13 cellular contexts compared by ENCODE assay signal in the genomic region with DNA sequence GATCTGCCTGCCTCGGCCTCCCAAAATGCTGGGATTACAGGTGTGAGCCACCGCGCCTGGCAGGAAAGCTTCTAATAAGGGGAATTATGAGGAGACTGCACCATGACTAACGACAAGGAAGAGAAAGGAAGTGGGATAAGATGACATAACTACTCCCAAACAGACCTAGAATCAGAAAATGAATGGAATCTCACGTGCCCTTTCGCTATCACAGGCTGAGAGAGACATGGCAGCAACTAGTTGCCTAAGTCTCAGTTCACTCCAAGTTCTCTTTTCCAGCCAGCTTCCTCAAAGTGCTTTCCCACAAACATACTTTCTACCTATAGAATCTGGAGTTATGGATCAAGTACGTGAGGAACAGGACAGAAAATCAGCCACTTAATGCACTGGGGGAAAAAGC. TPM values are rescaled to one million over a fixed set of nuclear protein-coding genes. Genes with fewer than 3 reads are reported as not detected.
DNase-seq lines count a peak whose midpoint lies in the region; ATAC-seq, FAIRE-seq and TF ChIP-seq lines count a peak whose summit lies in the region.
"Had no signal": no experiment of that assay in that cellular context is flagged by ENCODE, and none has a peak within 500 bp of the region (broad histone marks: within the 10 kb centered on the region; RNA-seq: fewer than 3 reads in every experiment).

No MANE protein-coding gene starts in this region.

- CTCF ChIA-PET in PC-9 (lab: Charles Lee) = no interaction called here
- CTCF ChIA-PET in endothelial cell of umbilical vein (lab: Charles Lee) = interaction anchor here (0.8 to 5.9 kb wide), 6 partner anchors 9 to 24 kb away, joined by 3 to 103 read pairs (median 3); no protein-coding TSS in a partner anchor

- peaks cover 35% of the 10 kb centered on the region for H3K4me1 Mint-ChIP-seq in T-helper 2 cell treated with Interferon-gamma antibody and Interleukin-4, amounts not matched to agents 5 μg/mL and 100 μg/mL, for 36 hours (ENCODE audit: low read depth)

- H3K27ac ChIP-seq in PC-9 (no peak overlapping the region), endothelial cell of umbilical vein (ENCODE audit: insufficient read depth, low read depth, low read length) (no peak overlapping the region), psoas muscle (peak overlapping the region; percentile 96)

- H3K4me2 ChIP-seq in PC-9 = peak overlapping the region; percentile 90
- peak overlapping the region; percentile 79 for H3K4me2 ChIP-seq in endothelial cell of umbilical vein (ENCODE audit: insufficient read depth, low read length)

- TF ChIP-seq CTCF in PC-9 (conservative IDR thresholded peaks at IDR 0.05) (no peak), endothelial cell of umbilical vein (IDR thresholded peaks at IDR 0.05; ENCODE audit: extremely low read depth in 1 of 2, insufficient read depth in 1 of 2, low read depth in 1 of 2, low read length in 2 of 2) (no peak), psoas muscle (IDR thresholded peaks at IDR 0.05) (no peak)

- H3K9me1 ChIP-seq in endothelial cell of umbilical vein (replicated peaks; ENCODE audit: control insufficient read depth, extremely low read depth, insufficient read depth, low read length) = no peaks in the 10 kb centered on the region

- H2AFZ ChIP-seq in PC-9 (no peak overlapping the region), endothelial cell of umbilical vein (ENCODE audit: low read depth, low read length) (no peak overlapping the region)

- H3K9me3 Mint-ChIP-seq in T-helper 2 cell treated with Interferon-gamma antibody and Interleukin-4, amounts not matched to agents 5 μg/mL and 100 μg/mL, for 36 hours = no peaks in the 10 kb centered on the region

- H3K27me3 ChIP-seq in PC-9 (ENCODE audit: insufficient read depth, low read depth) (no peaks in the 10 kb centered on the region), endothelial cell of umbilical vein (ENCODE audit: control insufficient read depth in 2 of 2, insufficient read depth in 2 of 2, low read length in 2 of 2) (no peaks in the 10 kb centered on the region), psoas muscle (ENCODE audit: insufficient read depth in 3 of 3, low read length in 2 of 3) (no peaks in the 10 kb centered on the region)
- H3K27me3 ChIP-seq: testis had no signal

- intact Hi-C loops in PC-9 (cut with micrococcal nuclease; ENCODE audit: unreplicated experiment) = no loop called here
- intact Hi-C loops in endothelial cell of umbilical vein (cut with micrococcal nuclease) = loop anchor here (5.0 kb wide), 1 partner anchor 128 kb away; a partner anchor contains a TSS
- intact Hi-C loops in psoas muscle (cut with DNase I) = loop anchor here in 1 of 2 donors (5.0 kb wide), 1 partner anchor 43 kb away; a partner anchor contains a TSS

- no peak for DNase-seq in T-helper 2 cell treated with Interferon-gamma antibody and Interleukin-4, amounts not matched to agents 5 μg/mL and 100 μg/mL, for 36 hours (ENCODE audit: low spot score)
- DNase-seq in T-helper 2 cell (no peak), PC-9 (no peak), endothelial cell of umbilical vein (ENCODE audit: low read depth, low spot score) (no peak), psoas muscle (no peak)
- DNase-seq in stimulated activated CD4-positive, alpha-beta T cell treated with anti-CD3 and anti-CD28 coated beads, Interleukin-4, amount 100 ng/mL, for 1 hour = no peak
- DNase-seq: NCI-H1694 treated with DMSO at 0.1 percent for 48 hours; stimulated activated CD4-positive, alpha-beta T cell treated with anti-CD3 and anti-CD28 coated beads, Interleukin-2, amount 100 ng/mL, for 48 hours; testis had no signal

- peaks cover 27% of the 10 kb centered on the region for H3K79me2 ChIP-seq in PC-9 (ENCODE audit: low read depth)
- H3K79me2 ChIP-seq in endothelial cell of umbilical vein (ENCODE audit: control insufficient read depth, insufficient read depth, low read length) = peaks cover 30% of the 10 kb centered on the region

- H3F3A ChIP-seq in PC-9 (ENCODE audit: insufficient read depth, low read depth) = peaks cover 6% of the 10 kb centered on the region; the same call in 1 of the 2 replicates

- H3K4me1 ChIP-seq in PC-9 (replicated peaks; ENCODE audit: insufficient read depth) (peaks cover 20% of the 10 kb centered on the region), endothelial cell of umbilical vein (ENCODE audit: control insufficient read depth, extremely low read depth, insufficient read depth, low read length) (peaks cover 22% of the 10 kb centered on the region), psoas muscle (peaks cover 28% of the 10 kb centered on the region)

- no peak for TF ChIP-seq POLR2A in endothelial cell of umbilical vein (IDR thresholded peaks at IDR 0.05; ENCODE audit: low read depth, low read length)

- 79 to 85% (median 81%) methylated on average over 7 of the region's 7 CpGs for WGBS in psoas muscle, 3 donors

- peaks cover 11% of the 10 kb centered on the region; the same call in 1 of the 2 replicates for H3K36me3 ChIP-seq in PC-9 (ENCODE audit: low read depth)
- peaks cover under 1 to 3% of the 10 kb centered on the region in 2 experiments for H3K36me3 ChIP-seq in endothelial cell of umbilical vein (ENCODE audit: control insufficient read depth in 2 of 2, extremely low read depth in 1 of 2, insufficient read depth in 2 of 2, low read length in 2 of 2)
- H3K36me3 ChIP-seq in psoas muscle (ENCODE audit: insufficient read depth in 1 of 2, low read depth in 1 of 2) = peaks cover 20 to 53% of the 10 kb centered on the region in 2 donors

- no peaks in the 10 kb centered on the region for H3K27me3 Mint-ChIP-seq in T-helper 2 cell treated with Interferon-gamma antibody and Interleukin-4, amounts not matched to agents 5 μg/mL and 100 μg/mL, for 36 hours (ENCODE audit: low read depth)

- H3K27ac Mint-ChIP-seq in T-helper 2 cell treated with Interferon-gamma antibody and Interleukin-4, amounts not matched to agents 5 μg/mL and 100 μg/mL, for 36 hours = no peak overlapping the region

- H3K9me3 ChIP-seq in PC-9 (ENCODE audit: insufficient read depth, low read depth) (no peaks in the 10 kb centered on the region), endothelial cell of umbilical vein (replicated peaks; ENCODE audit: control insufficient read depth, insufficient read depth, low read length) (no peaks in the 10 kb centered on the region), psoas muscle (no peaks in the 10 kb centered on the region)
- H3K9me3 ChIP-seq: testis had no signal

- no peak overlapping the region for H3K9ac ChIP-seq in endothelial cell of umbilical vein (replicated peaks; ENCODE audit: extremely low read depth, insufficient read depth, low read length)

- POLR2A ChIA-PET in PC-9 (lab: Charles Lee; ENCODE audit: unreplicated experiment) (no interaction called here), endothelial cell of umbilical vein (lab: Charles Lee) (no interaction called here)

- BruUV-seq in PC-9 (replicated peaks; lab: Mats Ljungman, UMichigan) (no TSS peak), endothelial cell of umbilical vein (replicated peaks; lab: Mats Ljungman, UMichigan) (no TSS peak)

- no peak for ATAC-seq in psoas muscle
- no peak for ATAC-seq in GM21360 (IDR thresholded peaks at IDR 0.05; ENCODE audit: unreplicated experiment)
- no peak for ATAC-seq in GM21515 (IDR thresholded peaks at IDR 0.05; ENCODE audit: unreplicated experiment)

- peaks cover 30% of the 10 kb centered on the region for H3K36me3 Mint-ChIP-seq in T-helper 2 cell treated with Interferon-gamma antibody and Interleukin-4, amounts not matched to agents 5 μg/mL and 100 μg/mL, for 36 hours (ENCODE audit: low read depth)

- H3K4me3 ChIP-seq in PC-9 (no peak overlapping the region), endothelial cell of umbilical vein (replicated peaks in 1 of 3; ENCODE audit: insufficient read depth in 1 of 3, low read depth in 1 of 3, low read length in 3 of 3) (no peak overlapping the region), psoas muscle (peak overlapping the region; percentile 92)
- H3K4me3 ChIP-seq: testis had no signal

- peak overlapping the region; percentile 98 for H3K4me3 Mint-ChIP-seq in T-helper 2 cell treated with Interferon-gamma antibody and Interleukin-4, amounts not matched to agents 5 μg/mL and 100 μg/mL, for 36 hours

- H3K9me2 ChIP-seq in PC-9 (ENCODE audit: insufficient read depth) = no peaks in the 10 kb centered on the region

- no peak for FAIRE-seq in endothelial cell of umbilical vein (lab: Jason Lieb, UNC)
- FAIRE-seq: A204.1 had no signal

- H4K20me1 ChIP-seq in PC-9 (ENCODE audit: insufficient read depth) = no peaks in the 10 kb centered on the region; the same call in 1 of the 2 replicates
- H4K20me1 ChIP-seq in endothelial cell of umbilical vein (replicated peaks; ENCODE audit: control insufficient read depth, extremely low read depth, insufficient read depth, low read length) = no peaks in the 10 kb centered on the region

- dilution Hi-C loops in endothelial cell of umbilical vein (cut with MboI; ENCODE audit: extremely low pct_ligation_motif_present, low sequenced_read_pairs) = no loop called here

RNA-seq across cellular contexts. Expression of a gene that starts 2.0 kb away (rescaled TPM):
- total RNA-seq in PC-9 (2021) = 40.0 and 44.3 TPM in 2 replicates
- total RNA-seq in endothelial cell of umbilical vein = 58.3 and 60.9 TPM in 2 replicates
- polyA plus RNA-seq in endothelial cell of umbilical vein = 63.3 and 67.8 TPM in 2 replicates
- 66.0 and 68.4 TPM in 2 replicates for polyA plus RNA-seq in endothelial cell of umbilical vein (2011; cell fraction: cytosol; rRNA removed)
- polyA plus RNA-seq in endothelial cell of umbilical vein (2011; cell fraction: nucleus; rRNA removed) = 102 and 122 TPM in 2 replicates
- 34.7 and 42.7 TPM in 2 replicates for polyA plus RNA-seq in endothelial cell of umbilical vein (2012)
- polyA minus RNA-seq in endothelial cell of umbilical vein = 119 and 150 TPM in 2 replicates
- 52.6 TPM for polyA minus RNA-seq in endothelial cell of umbilical vein (2011; cell fraction: cytosol; rRNA and poly(A)+ RNA removed)
- polyA minus RNA-seq in endothelial cell of umbilical vein (2011; cell fraction: nucleus; rRNA and poly(A)+ RNA removed) = 58.8 and 87.6 TPM in 2 replicates
- 10 to 100 TPM; 51.9 to 96.4 (median 78.8) TPM for total RNA-seq in psoas muscle
- 10 to 100 TPM; 42.6 to 66.3 (median 53.2) TPM for polyA plus RNA-seq in psoas muscle

RNA-seq across cellular contexts. Expression of a gene that starts 21.8 kb away (rescaled TPM):
- total RNA-seq in PC-9 (2021) (73.6 and 75.7 TPM in 2 replicates), endothelial cell of umbilical vein (46.3 and 52.8 TPM in 2 replicates), psoas muscle (10 to 100 TPM; 16.9 to 38.7 (median 21.6) TPM)
- polyA plus RNA-seq in endothelial cell of umbilical vein (18.9 and 23.5 TPM in 2 replicates), psoas muscle (10 to 100 TPM in 1 of 3 donors, 1 to 10 TPM in 2; 4.7 to 36.3 (median 8.5) TPM)
- polyA plus RNA-seq in endothelial cell of umbilical vein (2011; cell fraction: cytosol; rRNA removed) = 24.3 and 24.7 TPM in 2 replicates
- polyA plus RNA-seq in endothelial cell of umbilical vein (2011; cell fraction: nucleus; rRNA removed) = 106 and 107 TPM in 2 replicates
- polyA plus RNA-seq in endothelial cell of umbilical vein (2012) = 33.1 and 35.5 TPM in 2 replicates
- polyA minus RNA-seq in endothelial cell of umbilical vein = 49.6 and 85.6 TPM in 2 replicates
- 60.8 TPM for polyA minus RNA-seq in endothelial cell of umbilical vein (2011; cell fraction: cytosol; rRNA and poly(A)+ RNA removed)
- 22.9 and 23.0 TPM in 2 replicates for polyA minus RNA-seq in endothelial cell of umbilical vein (2011; cell fraction: nucleus; rRNA and poly(A)+ RNA removed)

RNA-seq across cellular contexts. Expression of a gene that starts 43.1 kb away (rescaled TPM):
- total RNA-seq in PC-9 (2021) (26.6 and 28.7 TPM in 2 replicates), endothelial cell of umbilical vein (15.5 and 17.9 TPM in 2 replicates), psoas muscle (10 to 100 TPM; 10.6 to 14.8 (median 13.1) TPM)
- polyA plus RNA-seq in endothelial cell of umbilical vein (20.1 and 30.9 TPM in 2 replicates), psoas muscle (10 to 100 TPM in 1 of 3 donors, 1 to 10 TPM in 2; 4.6 to 13.5 (median 5.0) TPM)
- 10.6 and 14.9 TPM in 2 replicates for polyA plus RNA-seq in endothelial cell of umbilical vein (2011; cell fraction: cytosol; rRNA removed)
- 28.8 and 31.0 TPM in 2 replicates for polyA plus RNA-seq in endothelial cell of umbilical vein (2011; cell fraction: nucleus; rRNA removed)
- 7.5 and 9.4 TPM in 2 replicates for polyA plus RNA-seq in endothelial cell of umbilical vein (2012)
- polyA minus RNA-seq in endothelial cell of umbilical vein = 25.4 and 44.7 TPM in 2 replicates
- polyA minus RNA-seq in endothelial cell of umbilical vein (2011; cell fraction: cytosol; rRNA and poly(A)+ RNA removed) = 35.7 TPM
- polyA minus RNA-seq in endothelial cell of umbilical vein (2011; cell fraction: nucleus; rRNA and poly(A)+ RNA removed) = 25.9 and 33.8 TPM in 2 replicates

RNA-seq across cellular contexts. Expression of a gene that starts 47.3 kb away (rescaled TPM):
- total RNA-seq in PC-9 (2021) = 11.3 and 18.4 TPM in 2 replicates
- total RNA-seq in endothelial cell of umbilical vein = 12.4 and 18.0 TPM in 2 replicates
- 37.3 and 40.6 TPM in 2 replicates for polyA plus RNA-seq in endothelial cell of umbilical vein
- polyA plus RNA-seq in endothelial cell of umbilical vein (2011; cell fraction: cytosol; rRNA removed) = 25.7 and 28.0 TPM in 2 replicates
- 73.3 and 91.2 TPM in 2 replicates for polyA plus RNA-seq in endothelial cell of umbilical vein (2011; cell fraction: nucleus; rRNA removed)
- 12.8 and 24.9 TPM in 2 replicates for polyA plus RNA-seq in endothelial cell of umbilical vein (2012)
- 23.4 and 26.0 TPM in 2 replicates for polyA minus RNA-seq in endothelial cell of umbilical vein
- polyA minus RNA-seq in endothelial cell of umbilical vein (2011; cell fraction: cytosol; rRNA and poly(A)+ RNA removed) = 26.1 TPM
- polyA minus RNA-seq in endothelial cell of umbilical vein (2011; cell fraction: nucleus; rRNA and poly(A)+ RNA removed) = 9.0 and 13.2 TPM in 2 replicates
- total RNA-seq in psoas muscle = 10 to 100 TPM; 19.7 to 89.2 (median 56.3) TPM
- 10 to 100 TPM; 12.7 to 41.2 (median 26.7) TPM for polyA plus RNA-seq in psoas muscle
- total RNA-seq: mononuclear cell had no signal
